ENCODE assay signal across 20 cellular contexts in genomic region chr10:96917628-96918027, GRCh38.
"Had no signal": no experiment of that assay in that cellular context is flagged by ENCODE, and none has a peak within 500 bp of the region (broad histone marks: within the 10 kb centered on the region; RNA-seq: fewer than 3 reads in every experiment).

No MANE protein-coding gene starts in this region.

- H3K27me3 Mint-ChIP-seq: activated B cell treated with CpG ODN at 0.5 μM for 24 hours; activated CD4-positive, alpha-beta T cell treated with anti-CD3 and anti-CD28 coated beads for 36 hours; activated naive CD8-positive, alpha-beta T cell treated with anti-CD3 and anti-CD28 coated beads, Interleukin-2, amount 10 ng/mL, durations not matched to agents 7 days and 5 days; dendritic cell treated with granulocyte-macrophage colony-stimulating factor and Interleukin-4, amounts not matched to agents 40 ng/mL and 50 ng/mL, for 4 days; memory B cell; stimulated activated naive B cell treated with anti-CD40 and anti-IgM and Interleukin-4, amounts not matched to agents 10 μg/mL and 1 μg/mL and 100 μg/mL, for 72 hours had no signal

- H3K4me3 Mint-ChIP-seq: activated B cell treated with CpG ODN at 0.5 μM for 24 hours; activated CD4-positive, alpha-beta T cell treated with anti-CD3 and anti-CD28 coated beads for 36 hours; activated naive CD8-positive, alpha-beta T cell treated with anti-CD3 and anti-CD28 coated beads, Interleukin-2, amount 10 ng/mL, durations not matched to agents 7 days and 5 days; dendritic cell treated with granulocyte-macrophage colony-stimulating factor and Interleukin-4, amounts not matched to agents 40 ng/mL and 50 ng/mL, for 4 days; memory B cell; stimulated activated naive B cell treated with anti-CD40 and anti-IgM and Interleukin-4, amounts not matched to agents 10 μg/mL and 1 μg/mL and 100 μg/mL, for 72 hours; T-helper 1 cell treated with Interleukin-12 subunit alpha and Interleukin-12 subunit beta and Interleukin-4 antibody, amounts not matched to agents 30 μg/mL and 1 μg/mL, for 36 hours had no signal

- H3K9ac ChIP-seq: parathyroid adenoma had no signal

- DNase-seq: activated B cell treated with CpG ODN at 0.5 μM for 24 hours; activated CD4-positive, alpha-beta T cell treated with anti-CD3 and anti-CD28 coated beads for 36 hours; activated CD4-positive, alpha-beta T cell treated with anti-CD3 and anti-CD28 coated beads, Interleukin-2, amount 50 U/mL, for 4 hours; activated naive CD8-positive, alpha-beta T cell treated with anti-CD3 and anti-CD28 coated beads, Interleukin-2, amount 10 ng/mL, durations not matched to agents 7 days and 5 days; effector CD4-positive, alpha-beta T cell; erythroblast; foreskin fibroblast; hippocampal formation; nucleus accumbens; sigmoid colon; stimulated activated CD4-positive, alpha-beta T cell treated with anti-CD3 and anti-CD28 coated beads, Interleukin-2, amount 100 ng/mL, for 48 hours; stimulated activated CD8-positive, alpha-beta memory T cell treated with anti-CD3 and anti-CD28 coated beads, Interleukin-4, amount 100 ng/mL, for 48 hours; stimulated activated naive B cell treated with anti-CD40 and anti-IgM and Interleukin-4, amounts not matched to agents 10 μg/mL and 1 μg/mL and 100 μg/mL, for 72 hours; trophoblast cell; uterus had no signal

- H3K9me3 Mint-ChIP-seq: activated B cell treated with CpG ODN at 0.5 μM for 24 hours; activated naive CD8-positive, alpha-beta T cell treated with anti-CD3 and anti-CD28 coated beads, Interleukin-2, amount 10 ng/mL, durations not matched to agents 7 days and 5 days; dendritic cell treated with granulocyte-macrophage colony-stimulating factor and Interleukin-4, amounts not matched to agents 40 ng/mL and 50 ng/mL, for 4 days; memory B cell; T-helper 1 cell treated with Interleukin-12 subunit alpha and Interleukin-12 subunit beta and Interleukin-4 antibody, amounts not matched to agents 30 μg/mL and 1 μg/mL, for 36 hours had no signal

- H3K36me3 ChIP-seq: uterus had no signal

- H3K27ac ChIP-seq: parathyroid adenoma, sigmoid colon, uterus had no signal

- H3K27ac Mint-ChIP-seq: activated B cell treated with CpG ODN at 0.5 μM for 24 hours; activated naive CD8-positive, alpha-beta T cell treated with anti-CD3 and anti-CD28 coated beads, Interleukin-2, amount 10 ng/mL, durations not matched to agents 7 days and 5 days; dendritic cell treated with granulocyte-macrophage colony-stimulating factor and Interleukin-4, amounts not matched to agents 40 ng/mL and 50 ng/mL, for 4 days; T-helper 1 cell treated with Interleukin-12 subunit alpha and Interleukin-12 subunit beta and Interleukin-4 antibody, amounts not matched to agents 30 μg/mL and 1 μg/mL, for 36 hours had no signal

- H3K4me3 ChIP-seq: sigmoid colon, uterus had no signal

- H2AFZ ChIP-seq: parathyroid adenoma had no signal

- FAIRE-seq: endometrium had no signal

- H3K9me3 ChIP-seq: sigmoid colon, uterus had no signal

- H3K4me1 ChIP-seq: uterus had no signal

- H3K27me3 ChIP-seq: sigmoid colon, uterus had no signal
